Comparison of ENCODE assay signal across 10 cellular contexts in the genomic region with DNA sequence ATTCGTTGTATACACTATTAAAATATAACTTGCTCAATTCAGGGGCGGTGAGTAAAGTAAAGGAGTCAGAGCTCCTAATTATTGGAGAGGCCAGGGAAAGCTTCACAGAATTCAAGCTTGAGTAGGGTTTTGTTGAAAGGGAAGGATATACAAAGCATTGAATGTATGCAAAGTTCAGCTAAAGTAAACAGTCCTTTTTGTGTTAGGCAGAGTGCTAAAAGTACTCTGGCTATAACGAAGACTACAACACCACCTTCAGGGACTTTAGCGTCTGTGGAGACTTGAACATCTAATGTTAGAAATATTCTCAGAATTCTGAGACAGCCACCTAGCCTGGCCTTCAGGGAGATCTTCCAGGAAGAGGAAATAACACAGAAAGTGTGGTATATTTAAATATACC. TPM values are rescaled to one million over a fixed set of nuclear protein-coding genes. Genes with fewer than 3 reads are reported as not detected.
DNase-seq lines count a peak whose midpoint lies in the region; ATAC-seq, FAIRE-seq and TF ChIP-seq lines count a peak whose summit lies in the region.
"Had no signal": no experiment of that assay in that cellular context is flagged by ENCODE, and none has a peak within 500 bp of the region (broad histone marks: within the 10 kb centered on the region; RNA-seq: fewer than 3 reads in every experiment).

No MANE protein-coding gene starts in this region.

- FAIRE-seq in kidney (lab: Jason Lieb, UNC): no peak
- FAIRE-seq in frontal cortex (lab: Jason Lieb, UNC): no peak

- H3K4me2 ChIP-seq in BLaER1 treated with 17β-estradiol and CSF1 and Interleukin-3, amounts not matched to agents 10 nM and 100 nM: peak overlapping the region; percentile 87 to 100 (median 95)

- no peak for TF ChIP-seq CTCF in HFFc6 (IDR thresholded peaks at IDR 0.05)
- no peak for TF ChIP-seq CTCF in activated B cell treated with CpG ODN at 0.5 μM for 24 hours (IDR thresholded peaks at IDR 0.05)
- TF ChIP-seq CTCF in kidney (IDR thresholded peaks at IDR 0.05; ENCODE audit: borderline replicate concordance, extremely low read depth, insufficient read depth): no peak

- CTCF ChIA-PET in activated B cell treated with CpG ODN at 0.5 μM for 24 hours (lab: Charles Lee): interaction anchor here (0.8 to 2.0 kb wide), 4 partner anchors 16 to 260 kb away, joined by 3 to 8 read pairs (median 4); no protein-coding TSS in a partner anchor

- peak overlapping the region in 2 of 11 experiments; percentile 50 to 71; a peak in 2 of 22 replicates for H3K27ac ChIP-seq in BLaER1 treated with 17β-estradiol and CSF1 and Interleukin-3, amounts not matched to agents 10 nM and 100 nM
- no peak overlapping the region for H3K27ac ChIP-seq in kidney (ENCODE audit: low read depth in 2 of 2, low read length in 2 of 2)
- H3K27ac ChIP-seq: HL-60 had no signal

- H3K9me3 Mint-ChIP-seq in HFFc6 (no peaks in the 10 kb centered on the region), activated B cell treated with CpG ODN at 0.5 μM for 24 hours (no peaks in the 10 kb centered on the region)

- no peaks in the 10 kb centered on the region for H3K9me3 ChIP-seq in BLaER1 treated with 17β-estradiol and CSF1 and Interleukin-3, amounts not matched to agents 10 nM and 100 nM (replicated peaks in 1 of 11)
- H3K9me3 ChIP-seq in kidney (ENCODE audit: control insufficient read depth in 1 of 2, low read length in 2 of 2): no peaks in the 10 kb centered on the region

- intact Hi-C loops in activated B cell treated with CpG ODN at 0.5 μM for 24 hours (cut with micrococcal nuclease) (loop anchor here (5.0 kb wide), 2 partner anchors 46 to 259 kb away; a partner anchor contains a TSS), kidney (cut with DNase I) (no loop called here), head of caudate nucleus (cut with DNase I) (no loop called here)

- POLR2A ChIA-PET in activated B cell treated with CpG ODN at 0.5 μM for 24 hours (lab: Charles Lee): interaction anchor here (0.5 to 4.2 kb wide), 12 partner anchors 15 to 248 kb away, joined by 3 to 41 read pairs (median 8); a partner anchor contains a TSS

- DNase-seq in HFFc6 (no peak), activated B cell treated with CpG ODN at 0.5 μM for 24 hours (no peak), kidney (no peak), frontal cortex (ENCODE audit: low spot score in 2 of 2) (no peak), COLO829 (ENCODE audit: low spot score) (no peak), head of caudate nucleus (no peak)

- H3K9ac ChIP-seq in BLaER1 treated with 17β-estradiol and CSF1 and Interleukin-3, amounts not matched to agents 10 nM and 100 nM: peak overlapping the region in 9 of 11 experiments; percentile 71 to 85 (median 78); a peak in 13 of 22 replicates
- H3K9ac ChIP-seq in kidney (ENCODE audit: low read length in 2 of 2): peak overlapping the region in 1 of 2 donors; percentile 35

- H3K36me3 Mint-ChIP-seq in HFFc6 (ENCODE audit: low read depth) (peaks cover 15% of the 10 kb centered on the region), activated B cell treated with CpG ODN at 0.5 μM for 24 hours (ENCODE audit: low read depth) (no peaks in the 10 kb centered on the region)

- peaks cover 0 to 17% (median 0%) of the 10 kb centered on the region in 11 experiments; a peak in 2 of 22 replicates for H4K20me1 ChIP-seq in BLaER1 treated with 17β-estradiol and CSF1 and Interleukin-3, amounts not matched to agents 10 nM and 100 nM

- H3K27me3 ChIP-seq in BLaER1 treated with 17β-estradiol and CSF1 and Interleukin-3, amounts not matched to agents 10 nM and 100 nM: no peaks in the 10 kb centered on the region

- H3K4me1 Mint-ChIP-seq in HFFc6 (ENCODE audit: low read depth) (peaks cover 34% of the 10 kb centered on the region), activated B cell treated with CpG ODN at 0.5 μM for 24 hours (peaks cover 27% of the 10 kb centered on the region)

- ATAC-seq in activated B cell treated with CpG ODN at 0.5 μM for 24 hours (ENCODE audit: low read depth): no peak
- no peak for ATAC-seq in HG03354 (IDR thresholded peaks at IDR 0.05; ENCODE audit: poor library complexity, severe bottlenecking, unreplicated experiment)

- H3K36me3 ChIP-seq in BLaER1 treated with 17β-estradiol and CSF1 and Interleukin-3, amounts not matched to agents 10 nM and 100 nM: peaks cover 10 to 17% (median 14%) of the 10 kb centered on the region in 11 experiments; a peak in 20 of 22 replicates
- H3K36me3 ChIP-seq in kidney (ENCODE audit: control insufficient read depth in 1 of 2, insufficient read depth in 2 of 2, low read length in 2 of 2): no peaks in the 10 kb centered on the region

- peak overlapping the region; percentile 67 for H3K27ac Mint-ChIP-seq in HFFc6
- peak overlapping the region; percentile 61 for H3K27ac Mint-ChIP-seq in activated B cell treated with CpG ODN at 0.5 μM for 24 hours

- H3K27me3 Mint-ChIP-seq in HFFc6 (ENCODE audit: insufficient read depth) (peaks cover 3% of the 10 kb centered on the region; the same call in 1 of the 2 replicates), activated B cell treated with CpG ODN at 0.5 μM for 24 hours (no peaks in the 10 kb centered on the region)

- H3K4me3 Mint-ChIP-seq in HFFc6 (peak overlapping the region; percentile 89), activated B cell treated with CpG ODN at 0.5 μM for 24 hours (peak overlapping the region; percentile 95)

- H3K4me3 ChIP-seq in BLaER1 treated with 17β-estradiol and CSF1 and Interleukin-3, amounts not matched to agents 10 nM and 100 nM: peak overlapping the region; percentile 53 to 76 (median 66); a peak in 17 of 20 replicates
- peak overlapping the region; percentile 0 to 75 for H3K4me3 ChIP-seq in kidney (ENCODE audit: low read length in 2 of 2)

- H3K4me1 ChIP-seq in BLaER1 treated with 17β-estradiol and CSF1 and Interleukin-3, amounts not matched to agents 10 nM and 100 nM: peaks cover 41 to 58% (median 56%) of the 10 kb centered on the region in 10 experiments
- peaks cover 3 to 4% of the 10 kb centered on the region in 2 donors for H3K4me1 ChIP-seq in kidney (ENCODE audit: control insufficient read depth in 1 of 2, insufficient read depth in 1 of 2, low read depth in 1 of 2, low read length in 2 of 2)

RNA-seq across cellular contexts. Expression of a gene that starts 1.1 kb away (rescaled TPM):
- under 1 TPM in 2 of 6 experiments, not detected in 4; 0.43 to 0.59 TPM for total RNA-seq in HFFc6 (2021; fragmentation: NEBNext Ultra II Directional; extraction: Animal tissue kit (Norgen Biotek cat#: 25700))
- total RNA-seq in activated B cell treated with CpG ODN at 0.5 μM for 24 hours (1.1 TPM in 1 of 2 replicates, not detected in the other), kidney (not detected), frontal cortex (0.41 TPM)
- not detected for polyA plus RNA-seq in kidney (ENCODE audit: insufficient read depth, low read depth, low replicate concordance)
- total RNA-seq: kidney epithelial cell had no signal

RNA-seq across cellular contexts. Expression of a gene that starts 8.7 kb away (rescaled TPM):
- 10 to 100 TPM; 30.8 to 52.0 (median 46.5) TPM for total RNA-seq in HFFc6 (2021; fragmentation: NEBNext Ultra II Directional; extraction: Animal tissue kit (Norgen Biotek cat#: 25700))
- 1.7 and 2.1 TPM in 2 replicates for total RNA-seq in activated B cell treated with CpG ODN at 0.5 μM for 24 hours
- 9.2 TPM for total RNA-seq in kidney
- polyA plus RNA-seq in kidney (ENCODE audit: insufficient read depth, low read depth, low replicate concordance): 36.4 TPM
- 0.41 TPM for total RNA-seq in frontal cortex

RNA-seq across cellular contexts. Expression of a gene that starts 29.4 kb away (rescaled TPM):
- total RNA-seq in HFFc6 (2021; fragmentation: NEBNext Ultra II Directional; extraction: Animal tissue kit (Norgen Biotek cat#: 25700)): 10 to 100 TPM; 17.1 to 21.5 (median 19.4) TPM
- total RNA-seq in activated B cell treated with CpG ODN at 0.5 μM for 24 hours (42.6 and 50.7 TPM in 2 replicates), kidney (25.6 TPM), frontal cortex (22.8 TPM)
- 20.4 TPM for polyA plus RNA-seq in kidney (ENCODE audit: insufficient read depth, low read depth, low replicate concordance)

RNA-seq across cellular contexts. Expression of a gene that starts 32.6 kb away (rescaled TPM):
- total RNA-seq in HFFc6 (2021; fragmentation: NEBNext Ultra II Directional; extraction: Animal tissue kit (Norgen Biotek cat#: 25700)): 10 to 100 TPM; 33.7 to 61.2 (median 38.2) TPM
- total RNA-seq in activated B cell treated with CpG ODN at 0.5 μM for 24 hours: 0.11 TPM in 1 of 2 replicates, not detected in the other
- 20.0 TPM for total RNA-seq in kidney
- polyA plus RNA-seq in kidney (ENCODE audit: insufficient read depth, low read depth, low replicate concordance): 6.9 TPM
- total RNA-seq in frontal cortex: under 0.01 TPM
